Comparison of ENCODE assay signal across 14 cellular contexts in the genomic region with DNA sequence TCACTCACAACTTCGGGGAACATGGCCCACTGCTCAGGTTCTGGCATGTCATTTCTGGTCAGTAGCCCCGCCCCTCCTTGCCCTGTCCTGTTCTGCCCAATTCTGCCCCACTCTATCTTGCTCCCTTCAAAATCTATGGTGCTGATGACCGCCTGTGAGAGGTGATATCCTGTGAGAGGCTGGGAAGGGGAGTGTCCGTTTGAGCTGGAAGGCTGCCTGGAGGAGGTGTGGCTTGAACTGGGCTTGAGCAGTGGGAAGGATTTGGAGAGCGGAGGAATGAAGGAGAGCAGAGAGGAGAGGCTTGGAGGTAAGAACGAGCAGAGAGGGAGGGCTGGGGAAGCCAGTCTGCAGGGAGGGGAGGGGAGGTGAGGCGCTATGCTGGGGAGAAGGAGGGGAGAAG.
DNase-seq lines count a peak whose midpoint lies in the region; ATAC-seq and TF ChIP-seq lines count a peak whose summit lies in the region.
"Had no signal": no experiment of that assay in that cellular context is flagged by ENCODE, and none has a peak within 500 bp of the region (broad histone marks: within the 10 kb centered on the region; RNA-seq: fewer than 3 reads in every experiment).

No MANE protein-coding gene starts in this region.

- H3K9me3 ChIP-seq in RWPE2 (ENCODE audit: severe bottlenecking), result no peaks in the 10 kb centered on the region
- H3K9me3 ChIP-seq: prostate gland had no signal

- H3K4me3 ChIP-seq in RWPE2 (ENCODE audit: severe bottlenecking) (no peak overlapping the region), fibroblast of pulmonary artery (replicated peaks; ENCODE audit: low read depth, low read length) (no peak overlapping the region)
- H3K4me3 ChIP-seq: prostate gland had no signal

- H3K27me3 ChIP-seq in RWPE2 (ENCODE audit: insufficient read depth, poor library complexity, severe bottlenecking), result no peaks in the 10 kb centered on the region

- peak; percentile 56; the same call in 2 of the 3 replicates for ATAC-seq in RWPE2 (ENCODE audit: low read depth)

- H3K4me1 ChIP-seq in RWPE2 (ENCODE audit: insufficient read depth, poor library complexity, severe bottlenecking), result no peaks in the 10 kb centered on the region
- H3K4me1 ChIP-seq: prostate gland had no signal

- TF ChIP-seq CTCF in RWPE2 (IDR thresholded peaks at IDR 0.05; ENCODE audit: poor library complexity, severe bottlenecking) (no peak), fibroblast of pulmonary artery (IDR thresholded peaks at IDR 0.05; ENCODE audit: low read length, missing control alignments) (no peak)

- no peak overlapping the region for H3K27ac ChIP-seq in RWPE2 (ENCODE audit: poor library complexity, severe bottlenecking)
- H3K27ac ChIP-seq: prostate gland had no signal

- no peaks in the 10 kb centered on the region for H3K36me3 ChIP-seq in RWPE2 (ENCODE audit: low read depth)
- H3K36me3 ChIP-seq: prostate gland had no signal

- peak; percentile 29 for DNase-seq in H4 (ENCODE audit: low spot score)
- no peak for DNase-seq in RWPE2 (ENCODE audit: low spot score)
- peak; percentile 33 for DNase-seq in fibroblast of pulmonary artery (ENCODE audit: low read depth)
- DNase-seq in pons (ENCODE audit: low spot score), result peak; percentile 53
- DNase-seq in T-helper 2 cell, result no peak
- no peak for DNase-seq in activated effector memory CD4-positive, alpha-beta T cell treated with anti-CD3 and anti-CD28 coated beads, Interleukin-2, amount 50 U/mL, for 16 hours
- DNase-seq in activated naive CD4-positive, alpha-beta T cell treated with Interleukin-2 at 50 U/mL for 16 hours, result no peak
- DNase-seq: activated CD4-positive, alpha-beta T cell treated with anti-CD3 and anti-CD28 coated beads for 48 hours; activated effector memory CD4-positive, alpha-beta T cell treated with Interleukin-2 at 50 U/mL for 16 hours; dermis blood vessel endothelial cell; NCI-H1092; NCI-H526 treated with DMSO at 0.1 percent for 48 hours; stimulated activated CD4-positive, alpha-beta T cell treated with anti-CD3 and anti-CD28 coated beads, Interleukin-4, amount 100 ng/mL, for 24 hours had no signal

Comparison
In these comparisons a context has a peak if more than half of its experiments do, and no peak if none do; other contexts are left out.
1. DNase-seq: peak in H4 (single experiment), fibroblast of pulmonary artery (single experiment) and pons (single experiment); none in RWPE2 (single experiment), T-helper 2 cell (0 of 5), activated effector memory CD4-positive, alpha-beta T cell treated with anti-CD3 and anti-CD28 coated beads, Interleukin-2, amount 50 U/mL, for 16 hours (single experiment) and activated naive CD4-positive, alpha-beta T cell treated with Interleukin-2 at 50 U/mL for 16 hours (single experiment).